In genomic region chr5:39977231-39977630, GRCh38 we compare ENCODE assay signal across 17 cellular contexts.
"Had no signal": no experiment of that assay in that cellular context is flagged by ENCODE, and none has a peak within 500 bp of the region (broad histone marks: within the 10 kb centered on the region; RNA-seq: fewer than 3 reads in every experiment).

No MANE protein-coding gene starts in this region.

- H3K9me3 ChIP-seq: adrenal gland, body of pancreas, heart left ventricle, thyroid gland had no signal

- DNase-seq: activated naive CD4-positive, alpha-beta T cell; activated T-cell treated with anti-CD3 and anti-CD28 coated beads, Interleukin-2, amount 50 U/mL, for 1 hour; adrenal gland; body of pancreas; dorsolateral prefrontal cortex; effector memory CD8-positive, alpha-beta T cell; heart left ventricle; kidney; naive thymus-derived CD8-positive, alpha-beta T cell; retina; stimulated activated CD4-positive, alpha-beta T cell treated with anti-CD3 and anti-CD28 coated beads, Interleukin-4, amount 100 ng/mL, for 24 hours; stimulated activated naive CD4-positive, alpha-beta T cell treated with Interleukin-2 at 50 U/mL for 16 hours; substantia nigra; T-helper 1 cell; thyroid gland had no signal

- ATAC-seq: body of pancreas; effector memory CD8-positive, alpha-beta T cell; heart left ventricle; naive thymus-derived CD8-positive, alpha-beta T cell; WTC11 had no signal

- H3K36me3 ChIP-seq: adrenal gland, heart left ventricle, neural progenitor cell, thyroid gland had no signal

- H3K4me3 ChIP-seq: adrenal gland, body of pancreas, dorsolateral prefrontal cortex, heart left ventricle, neural progenitor cell, thyroid gland had no signal

- H3K27ac ChIP-seq: adrenal gland, body of pancreas, dorsolateral prefrontal cortex, heart left ventricle, neural progenitor cell, thyroid gland had no signal

- H3K27me3 ChIP-seq: adrenal gland, body of pancreas, heart left ventricle, neural progenitor cell, thyroid gland had no signal

- H3K4me1 ChIP-seq: adrenal gland, body of pancreas, heart left ventricle, neural progenitor cell, thyroid gland had no signal
